1 cellular context compared by ENCODE assay signal in the genomic region with DNA sequence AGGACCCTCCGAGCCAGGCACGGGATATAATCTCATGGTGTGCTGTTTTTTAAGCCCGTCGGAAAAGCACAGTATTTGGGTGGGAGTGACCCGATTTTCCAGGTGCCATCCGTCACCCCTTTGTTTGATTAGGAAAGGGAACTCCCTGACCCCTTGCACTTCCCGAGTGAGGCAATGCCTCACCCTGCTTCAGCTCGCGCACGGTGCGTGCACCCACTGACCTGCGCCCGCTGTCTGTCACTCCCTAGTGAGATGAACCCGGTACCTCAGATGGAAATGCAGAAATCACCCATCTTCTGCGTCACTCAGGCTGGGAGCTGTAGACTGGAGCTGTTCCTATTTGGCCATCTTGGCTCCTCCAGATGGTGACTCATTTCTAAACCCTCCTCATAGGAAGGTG. TPM values are rescaled to one million over a fixed set of nuclear protein-coding genes. Genes with fewer than 3 reads are reported as not detected.
"Had no signal": no experiment of that assay in that cellular context is flagged by ENCODE, and none has a peak within 500 bp of the region (broad histone marks: within the 10 kb centered on the region; RNA-seq: fewer than 3 reads in every experiment).

No MANE protein-coding gene starts in this region.

RNA-seq across cellular contexts. Expression of gene ZNF726, which starts 18.6 kb away (rescaled TPM):
- polyA plus RNA-seq: HepG2 had no signal
